ENCODE assay signal across 8 cellular contexts in the genomic region with DNA sequence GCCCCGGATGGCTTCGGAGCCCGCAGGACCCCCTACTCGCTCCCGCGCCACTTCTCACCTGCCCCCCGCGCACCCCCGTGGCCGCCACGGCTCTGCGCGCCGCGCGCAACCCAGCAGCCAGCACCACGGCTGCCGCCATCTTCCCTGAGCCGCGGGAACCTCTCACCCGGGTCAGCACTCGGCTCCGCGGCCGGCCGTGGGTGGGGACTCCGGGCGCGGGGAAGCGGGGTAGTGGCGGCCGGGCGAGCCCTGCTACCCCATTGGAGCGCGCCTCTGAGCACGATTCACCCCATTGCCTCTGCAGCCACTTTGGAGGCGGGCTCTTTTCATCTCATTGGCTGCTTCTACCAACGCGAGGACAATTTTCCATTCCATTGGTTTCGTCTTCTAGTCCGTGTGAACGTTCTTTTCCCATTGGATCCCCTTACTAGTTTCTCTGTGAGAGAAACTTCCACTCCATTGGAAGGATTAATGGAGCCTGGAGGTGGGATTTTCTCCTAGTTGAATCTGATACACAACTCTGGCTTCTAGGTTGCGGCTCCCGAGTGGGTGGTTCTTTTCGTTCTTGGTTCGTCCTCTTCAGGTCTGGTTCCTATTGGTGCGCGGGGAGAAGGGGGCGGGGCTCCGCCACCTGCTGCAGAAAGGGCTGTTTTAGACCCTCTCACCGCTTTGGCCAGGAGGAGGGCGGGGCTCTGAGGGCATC. TPM values are rescaled to one million over a fixed set of nuclear protein-coding genes. Genes with fewer than 3 reads are reported as not detected.
DNase-seq lines count a peak whose midpoint lies in the region; ATAC-seq and TF ChIP-seq lines count a peak whose summit lies in the region.

A gene (minus strand): TSS at position 202 of the 703 bp plus-strand sequence. CDS start 63 bp downstream, at position 139.

- no peaks in the 10 kb centered on the region for H3K9me2 ChIP-seq in SU-DHL-6 (replicated peaks; ENCODE audit: insufficient read depth, low read length)

- H3K36me3 ChIP-seq in SU-DHL-6 (ENCODE audit: low read length) (no peaks in the 10 kb centered on the region), thymus (ENCODE audit: control insufficient read depth, insufficient read depth) (peaks cover under 1% of the 10 kb centered on the region)

- DNase-seq in NCI-H128 (lab: John Stamatoyannopoulos, UW; ENCODE audit: unreplicated experiment) (peak; percentile 97), glutamatergic neuron (peak; percentile 95), osteocyte (ENCODE audit: extremely low spot score, unreplicated experiment) (peak; percentile 98)
- peak; percentile 96 for DNase-seq in activated naive CD8-positive, alpha-beta T cell treated with anti-CD3 and anti-CD28 coated beads, Interleukin-2, amount 10 ng/mL, durations not matched to agents 7 days and 5 days

- H3K4me3 ChIP-seq in SU-DHL-6 (ENCODE audit: insufficient read depth, low read length, poor library complexity, severe bottlenecking) (peak within 1 kb of the TSS; percentile 64), thymus (ENCODE audit: low read length) (peak within 1 kb of the TSS; percentile 84)

- POLR2A ChIA-PET in activated naive CD8-positive, alpha-beta T cell treated with anti-CD3 and anti-CD28 coated beads, Interleukin-2, amount 10 ng/mL, durations not matched to agents 7 days and 5 days (lab: Charles Lee): interaction anchor here (0.5 to 2.0 kb wide), 12 partner anchors 10 to 763 kb away, joined by 3 to 9 read pairs (median 4); a partner anchor contains a TSS

- peak; percentile 78 for ATAC-seq in HG02678 (IDR thresholded peaks at IDR 0.05; ENCODE audit: unreplicated experiment)
- peak; percentile 80 for ATAC-seq in activated naive CD8-positive, alpha-beta T cell treated with anti-CD3 and anti-CD28 coated beads, Interleukin-2, amount 10 ng/mL, durations not matched to agents 7 days and 5 days (ENCODE audit: low read depth)

- peak within 1 kb of the TSS; percentile 76 for H3K27ac ChIP-seq in SU-DHL-6 (ENCODE audit: low read depth, low read length)
- peak within 1 kb of the TSS; percentile 92 for H3K27ac ChIP-seq in thymus (ENCODE audit: low read depth)

- no peaks in the 10 kb centered on the region for H4K20me1 ChIP-seq in SU-DHL-6 (ENCODE audit: low read depth, low read length)

- H3K79me2 ChIP-seq in SU-DHL-6 (ENCODE audit: insufficient read depth, low read length): no peaks in the 10 kb centered on the region

- H3F3A ChIP-seq in SU-DHL-6 (ENCODE audit: insufficient read depth): peaks cover 22% of the 10 kb centered on the region

- H3K9me3 ChIP-seq in SU-DHL-6 (ENCODE audit: insufficient read depth, low read length): no peaks in the 10 kb centered on the region
- H3K9me3 ChIP-seq in thymus (ENCODE audit: control insufficient read depth): no peaks in the 10 kb centered on the region

- H3K4me1 Mint-ChIP-seq in activated naive CD8-positive, alpha-beta T cell treated with anti-CD3 and anti-CD28 coated beads, Interleukin-2, amount 10 ng/mL, durations not matched to agents 7 days and 5 days: peaks cover 32% of the 10 kb centered on the region
- H3K4me1 Mint-ChIP-seq in glutamatergic neuron (ENCODE audit: low read depth, unreplicated experiment) (peaks cover 51% of the 10 kb centered on the region), osteocyte (ENCODE audit: unreplicated experiment) (peaks cover 36% of the 10 kb centered on the region)

- peaks cover 3% of the 10 kb centered on the region for H3K36me3 Mint-ChIP-seq in activated naive CD8-positive, alpha-beta T cell treated with anti-CD3 and anti-CD28 coated beads, Interleukin-2, amount 10 ng/mL, durations not matched to agents 7 days and 5 days
- H3K36me3 Mint-ChIP-seq in glutamatergic neuron (ENCODE audit: unreplicated experiment): no peaks in the 10 kb centered on the region
- H3K36me3 Mint-ChIP-seq in osteocyte (ENCODE audit: unreplicated experiment): no peaks in the 10 kb centered on the region

- TF ChIP-seq POLR2A in GM10847 (IDR thresholded peaks at IDR 0.05; ENCODE audit: extremely low read depth, insufficient read length): peak; percentile 91

- H3K4me2 ChIP-seq in SU-DHL-6 (ENCODE audit: low read depth, low read length, poor library complexity, severe bottlenecking): peak within 1 kb of the TSS; percentile 93

- WGBS in thymus: under 1% methylated on average over 52 of the region's 52 CpGs

- no peak for TF ChIP-seq CTCF in SU-DHL-6 (IDR thresholded peaks at IDR 0.05; ENCODE audit: insufficient read depth, low read length, poor library complexity, severe bottlenecking)
- TF ChIP-seq CTCF in glutamatergic neuron (IDR thresholded peaks at IDR 0.05; ENCODE audit: partially characterized antibody, unreplicated experiment): peak; percentile 6
- no peak for TF ChIP-seq CTCF in osteocyte (IDR thresholded peaks at IDR 0.05)

- H3K27ac Mint-ChIP-seq in activated naive CD8-positive, alpha-beta T cell treated with anti-CD3 and anti-CD28 coated beads, Interleukin-2, amount 10 ng/mL, durations not matched to agents 7 days and 5 days: peak within 1 kb of the TSS; percentile 94
- H3K27ac Mint-ChIP-seq in glutamatergic neuron (ENCODE audit: unreplicated experiment) (peak within 1 kb of the TSS; percentile 91), osteocyte (ENCODE audit: unreplicated experiment) (peak within 1 kb of the TSS; percentile 89)

- H3K4me1 ChIP-seq in thymus (ENCODE audit: control insufficient read depth, insufficient read depth, low read length): peaks cover 26% of the 10 kb centered on the region

- H3K4me3 Mint-ChIP-seq in activated naive CD8-positive, alpha-beta T cell treated with anti-CD3 and anti-CD28 coated beads, Interleukin-2, amount 10 ng/mL, durations not matched to agents 7 days and 5 days: peak within 1 kb of the TSS; percentile 77
- peak within 1 kb of the TSS; percentile 83 for H3K4me3 Mint-ChIP-seq in glutamatergic neuron (ENCODE audit: unreplicated experiment)
- peak within 1 kb of the TSS; percentile 83 for H3K4me3 Mint-ChIP-seq in osteocyte (ENCODE audit: unreplicated experiment)

- peaks cover 6% of the 10 kb centered on the region for H3K27me3 Mint-ChIP-seq in activated naive CD8-positive, alpha-beta T cell treated with anti-CD3 and anti-CD28 coated beads, Interleukin-2, amount 10 ng/mL, durations not matched to agents 7 days and 5 days
- peaks cover 21% of the 10 kb centered on the region for H3K27me3 Mint-ChIP-seq in glutamatergic neuron (ENCODE audit: unreplicated experiment)
- H3K27me3 Mint-ChIP-seq in osteocyte (ENCODE audit: unreplicated experiment): peaks cover 3% of the 10 kb centered on the region

- H2AFZ ChIP-seq in SU-DHL-6 (ENCODE audit: low read depth, low read length, severe bottlenecking): peak within 1 kb of the TSS; percentile 72

- peak within 1 kb of the TSS; percentile 88 for H3K9ac ChIP-seq in SU-DHL-6 (ENCODE audit: low read length)

- H3K27me3 ChIP-seq in SU-DHL-6 (ENCODE audit: low read length): no peaks in the 10 kb centered on the region
- H3K27me3 ChIP-seq in thymus (ENCODE audit: control insufficient read depth, insufficient read depth): no peaks in the 10 kb centered on the region

- no peaks in the 10 kb centered on the region for H3K9me3 Mint-ChIP-seq in activated naive CD8-positive, alpha-beta T cell treated with anti-CD3 and anti-CD28 coated beads, Interleukin-2, amount 10 ng/mL, durations not matched to agents 7 days and 5 days
- peaks cover 17% of the 10 kb centered on the region for H3K9me3 Mint-ChIP-seq in glutamatergic neuron (ENCODE audit: unreplicated experiment)
- H3K9me3 Mint-ChIP-seq in osteocyte (ENCODE audit: unreplicated experiment): no peaks in the 10 kb centered on the region

RNA-seq across cellular contexts. Expression of the gene that starts here (rescaled TPM):
- 10 to 100 TPM; 54.3 to 56.4 TPM for total RNA-seq in activated naive CD8-positive, alpha-beta T cell treated with anti-CD3 and anti-CD28 coated beads, Interleukin-2, amount 10 ng/mL, durations not matched to agents 7 days and 5 days
- total RNA-seq in glutamatergic neuron (ENCODE audit: unreplicated experiment): 48.1 TPM
- 35.4 and 36.0 TPM in 2 replicates for total RNA-seq in osteocyte
- polyA plus RNA-seq in thymus: 68.3 TPM

Comparison
In these comparisons a context has a peak if more than half of its experiments do, and no peak if none do; other contexts are left out.
1. Peak in every context shown above with its lines: DNase-seq, ATAC-seq, H3K4me3 ChIP-seq and H3K27ac ChIP-seq.